9 cellular contexts compared by ENCODE assay signal in the genomic region with DNA sequence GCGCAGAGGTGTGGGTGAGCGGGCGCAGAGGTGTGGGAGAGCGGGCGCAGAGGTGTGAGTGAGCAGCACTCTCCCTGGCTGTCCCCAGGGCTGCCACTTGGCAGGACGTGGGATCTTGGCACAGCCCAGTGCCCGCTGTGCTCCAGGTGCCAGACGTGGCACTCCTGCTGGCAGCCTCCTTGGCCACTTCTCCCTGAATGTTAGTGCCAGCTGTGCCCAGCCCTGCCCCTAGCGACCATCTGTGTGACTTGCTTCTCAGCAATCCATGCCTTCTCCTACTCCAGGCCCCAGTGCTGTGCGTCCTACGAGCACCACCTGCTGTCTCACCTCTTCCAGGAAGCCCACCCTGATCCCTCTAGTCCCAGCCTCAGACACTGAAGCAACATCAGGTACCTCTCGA. TPM values are rescaled to one million over a fixed set of nuclear protein-coding genes. Genes with fewer than 3 reads are reported as not detected.
DNase-seq lines count a peak whose midpoint lies in the region; ATAC-seq, FAIRE-seq and TF ChIP-seq lines count a peak whose summit lies in the region.
"Had no signal": no experiment of that assay in that cellular context is flagged by ENCODE, and none has a peak within 500 bp of the region (broad histone marks: within the 10 kb centered on the region; RNA-seq: fewer than 3 reads in every experiment).

No MANE protein-coding gene starts in this region.

- no peak overlapping the region for H3K27ac ChIP-seq in KMS-11
- no peak overlapping the region for H3K27ac ChIP-seq in left ventricle myocardium inferior (replicated peaks)

- no peak overlapping the region for H3K4me3 ChIP-seq in AG09309 (ENCODE audit: control insufficient read depth, low read depth, low read length)
- no peak overlapping the region for H3K4me3 ChIP-seq in KMS-11 (IDR thresholded peaks at IDR 0.05; ENCODE audit: insufficient read depth, low read depth, low read length)
- H3K4me3 ChIP-seq in left ventricle myocardium inferior = no peak overlapping the region

- no peaks in the 10 kb centered on the region for H3K79me2 ChIP-seq in KMS-11 (ENCODE audit: insufficient read depth, low read depth)

- H4K20me1 ChIP-seq in KMS-11 (ENCODE audit: insufficient read depth) = no peaks in the 10 kb centered on the region

- H3K9me3 ChIP-seq in left ventricle myocardium inferior (replicated peaks) = no peaks in the 10 kb centered on the region

- H3K27me3 ChIP-seq in KMS-11 (ENCODE audit: insufficient read depth, low read depth) = peaks cover 74% of the 10 kb centered on the region
- peaks cover 54% of the 10 kb centered on the region for H3K27me3 ChIP-seq in left ventricle myocardium inferior (ENCODE audit: low read depth)

- ATAC-seq in HG03097 (IDR thresholded peaks at IDR 0.05; ENCODE audit: low FRiP score, unreplicated experiment) (no peak), GM21367 (IDR thresholded peaks at IDR 0.05; ENCODE audit: unreplicated experiment) (no peak)

- in situ Hi-C loops in GM13976 (cut with MboI; ENCODE audit: low sequenced_read_pairs, unreplicated experiment) = no loop called here

- H3K4me2 ChIP-seq in KMS-11 = no peak overlapping the region

- no peak overlapping the region for H2AFZ ChIP-seq in KMS-11 (ENCODE audit: low read depth)

- H3K4me1 ChIP-seq in KMS-11 (ENCODE audit: low read depth, poor library complexity, severe bottlenecking) (no peaks in the 10 kb centered on the region), left ventricle myocardium inferior (peaks cover 11% of the 10 kb centered on the region)

- no peak for FAIRE-seq in RCC 7860 (lab: Jason Lieb, UNC)

- TF ChIP-seq CTCF in AG09309 (IDR thresholded peaks at IDR 0.05; ENCODE audit: control insufficient read depth, insufficient read depth, low read depth, low read length, missing control alignments) (peak; percentile 38), KMS-11 (conservative IDR thresholded peaks at IDR 0.05; ENCODE audit: low read depth, low read length) (0 out of 2 replicates have a peak, but pooled peaks have one; percentile 26), left ventricle myocardium inferior (IDR thresholded peaks at IDR 0.05; ENCODE audit: borderline replicate concordance) (peak; percentile 64), GM13976 (IDR thresholded peaks at IDR 0.05; ENCODE audit: borderline replicate concordance, control extremely low read depth, extremely low read depth, insufficient read depth, missing control alignments) (no peak)

- H3K9ac ChIP-seq in KMS-11 = no peak overlapping the region

- intact Hi-C loops in left ventricle myocardium inferior (cut with micrococcal nuclease) = no loop called here

- no peaks in the 10 kb centered on the region for H3K36me3 ChIP-seq in KMS-11 (ENCODE audit: insufficient read depth)
- no peaks in the 10 kb centered on the region for H3K36me3 ChIP-seq in left ventricle myocardium inferior

- no peak for DNase-seq in AG09309 (ENCODE audit: low read depth)
- DNase-seq in RCC 7860 (ENCODE audit: low spot score) = peak; percentile 45
- peak; percentile 82 for DNase-seq in left ventricle myocardium inferior
- no peak for DNase-seq in GM13976 (ENCODE audit: low spot score)
- no peak for DNase-seq in activated T-cell treated with anti-CD3 and anti-CD28 coated beads for 4 hours

RNA-seq across cellular contexts. Expression of gene KRTAP10-1, which starts 30.5 kb away (rescaled TPM):
- not detected for total RNA-seq in left ventricle myocardium inferior
- total RNA-seq: T-helper 1 cell treated with Interleukin-12 subunit alpha and Interleukin-12 subunit beta and Interleukin-4 antibody, amounts not matched to agents 30 ng/mL and 1 ng/mL, for 36 hours had no signal

RNA-seq across cellular contexts. Expression of gene KRTAP10-2, which starts 41.8 kb away (rescaled TPM):
- total RNA-seq in left ventricle myocardium inferior = not detected
- total RNA-seq: T-helper 1 cell treated with Interleukin-12 subunit alpha and Interleukin-12 subunit beta and Interleukin-4 antibody, amounts not matched to agents 30 ng/mL and 1 ng/mL, for 36 hours had no signal

RNA-seq across cellular contexts. Expression of gene KRTAP10-3, which starts 49.1 kb away (rescaled TPM):
- total RNA-seq in left ventricle myocardium inferior = not detected
- total RNA-seq: T-helper 1 cell treated with Interleukin-12 subunit alpha and Interleukin-12 subunit beta and Interleukin-4 antibody, amounts not matched to agents 30 ng/mL and 1 ng/mL, for 36 hours had no signal

RNA-seq across cellular contexts. Expression of gene LRRC3, which starts 54.2 kb away (rescaled TPM):
- 1.8 TPM for total RNA-seq in left ventricle myocardium inferior

Comparison
In these comparisons a context has a peak if more than half of its experiments do, and no peak if none do; other contexts are left out.
1. DNase-seq: peak in RCC 7860 (single experiment) and left ventricle myocardium inferior (single experiment); none in AG09309 (single experiment), GM13976 (single experiment) and activated T-cell treated with anti-CD3 and anti-CD28 coated beads for 4 hours (single experiment).